In genomic region chr1:223142795-223143759, GRCh38 we compare ENCODE assay signal across 8 cellular contexts. TPM values are rescaled to one million over a fixed set of nuclear protein-coding genes. Genes with fewer than 3 reads are reported as not detected.
A peak's percentile ranks its signal among the peaks of the same experiment; 100 is the strongest.
DNase-seq lines count a peak whose midpoint lies in the region; ATAC-seq, FAIRE-seq and TF ChIP-seq lines count a peak whose summit lies in the region.

TLR5 (minus strand) TSS chr1:223143248; CDS start chr1:223113031, 30,217 bp downstream.

- H3K9me3 ChIP-seq in A549 (no peaks in the 10 kb centered on the region), kidney (ENCODE audit: control insufficient read depth in 1 of 2, low read length in 2 of 2) (no peaks in the 10 kb centered on the region)

- H3K36me3 Mint-ChIP-seq in WTC11 = no peaks in the 10 kb centered on the region

- peaks cover 48% of the 10 kb centered on the region for H3K27me3 Mint-ChIP-seq in WTC11 (ENCODE audit: low read depth)

- 35% methylated on average over 18 of the region's 65 CpGs for WGBS in A549 (ENCODE audit: missing lambda C conversion rate)

- peak within 1 kb of the TSS; percentile 73 for H3K4me2 ChIP-seq in A549

- peaks cover 6% of the 10 kb centered on the region; the same call in 1 of the 3 replicates for H3K4me1 ChIP-seq in A549
- peaks cover 10 to 18% of the 10 kb centered on the region in 2 donors for H3K4me1 ChIP-seq in kidney (ENCODE audit: control insufficient read depth in 1 of 2, insufficient read depth in 1 of 2, low read depth in 1 of 2, low read length in 2 of 2)

- H3K4me1 Mint-ChIP-seq in WTC11 = peaks cover 20% of the 10 kb centered on the region

- TF ChIP-seq EP300 in A549 (IDR thresholded peaks at IDR 0.05) = no peak

- H3K27ac ChIP-seq in A549 (peak within 1 kb of the TSS; percentile 61 to 82), kidney (ENCODE audit: low read depth in 2 of 2, low read length in 2 of 2) (peak within 1 kb of the TSS; percentile 53 to 67)

- peaks cover 19% of the 10 kb centered on the region for H3K9me3 Mint-ChIP-seq in WTC11

- H3K9ac ChIP-seq in kidney (ENCODE audit: low read length in 2 of 2) = peak within 1 kb of the TSS; percentile 55 to 69

- no peaks in the 10 kb centered on the region for H3K36me3 ChIP-seq in bronchial epithelial cell (ENCODE audit: control insufficient read depth, insufficient read depth, low read length)
- no peaks in the 10 kb centered on the region for H3K36me3 ChIP-seq in kidney (ENCODE audit: control insufficient read depth in 1 of 2, insufficient read depth in 2 of 2, low read length in 2 of 2)

- peak; percentile 46 for TF ChIP-seq POLR2A in A549 (IDR thresholded peaks at IDR 0.05; ENCODE audit: low read length)

- H3K4me3 ChIP-seq in A549 (peak within 1 kb of the TSS; percentile 48), bronchial epithelial cell (ENCODE audit: low read depth, low read length) (peak within 1 kb of the TSS; percentile 47), kidney (ENCODE audit: low read length in 2 of 2) (peak within 1 kb of the TSS; percentile 66 to 69)

- DNase-seq in A549 (ENCODE audit: low read depth in 1 of 2, low spot score in 1 of 2) = peak; percentile 71 to 85
- DNase-seq in NCI-H2107 treated with DMSO at 0.1 percent for 48 hours (lab: John Stamatoyannopoulos, UW; ENCODE audit: unreplicated experiment) = peak; percentile 54
- peak; percentile 87 for DNase-seq in WTC11 (ENCODE audit: low spot score)
- peak; percentile 51 for DNase-seq in bronchial epithelial cell (ENCODE audit: low read depth)
- DNase-seq in kidney = peak; percentile 95
- peak; percentile 93 for DNase-seq in stimulated activated CD4-positive, alpha-beta T cell treated with anti-CD3 and anti-CD28 coated beads, Interleukin-15, amount 100 ng/mL, for 24 hours

- no peaks in the 10 kb centered on the region for H3K27me3 ChIP-seq in bronchial epithelial cell (ENCODE audit: control insufficient read depth, insufficient read depth, low read length)

- TF ChIP-seq RAD21 in A549 (conservative IDR thresholded peaks at IDR 0.05 in 1 of 2, IDR thresholded peaks at IDR 0.05 in 1 of 2) = peak; percentile 1 to 56; a peak in 2 of 5 replicates

- ATAC-seq in A549 (peak; percentile 88 to 96), GM18517 (IDR thresholded peaks at IDR 0.05; ENCODE audit: unreplicated experiment) (peak; percentile 80), HG03064 (IDR thresholded peaks at IDR 0.05; ENCODE audit: low read depth, unreplicated experiment) (peak; percentile 86), WTC11 (peak; percentile 92)

- CTCF ChIA-PET in A549 (lab: Yijun Ruan, JAX) = interaction anchor here (0.8 to 4.4 kb wide), 17 partner anchors 7 to 557 kb away, joined by 3 to 29 read pairs (median 4); no protein-coding TSS in a partner anchor
- CTCF ChIA-PET in WTC11 (lab: Charles Lee) = interaction anchor here (0.6 to 3.8 kb wide), 22 partner anchors 9 to 1324 kb away, joined by 3 to 47 read pairs (median 4); no protein-coding TSS in a partner anchor

- FAIRE-seq in A549 (lab: Jason Lieb, UNC) (no peak), bronchial epithelial cell (lab: Jason Lieb, UNC) (no peak), kidney (lab: Jason Lieb, UNC) (no peak)

- H3K27ac Mint-ChIP-seq in WTC11 = no peak within 1 kb of the TSS

- intact Hi-C loops in kidney (cut with DNase I) = no loop called here

- POLR2A ChIA-PET in A549 (lab: Yijun Ruan, JAX) (interaction anchor here (0.9 kb wide), 1 partner anchor 9 kb away, joined by 4 read pairs; no protein-coding TSS in a partner anchor), WTC11 (lab: Charles Lee) (interaction anchor here (1.3 kb wide), 1 partner anchor 221 kb away, joined by 6 read pairs; the partner anchor contains the start of gene SUSD4)

- TF ChIP-seq CTCF in A549 (IDR thresholded peaks at IDR 0.05) (peak; percentile 82), WTC11 (IDR thresholded peaks at IDR 0.05) (peak; percentile 50), bronchial epithelial cell (IDR thresholded peaks at IDR 0.05; ENCODE audit: insufficient read depth, low read length, severe bottlenecking) (peak; percentile 89), kidney (IDR thresholded peaks at IDR 0.05; ENCODE audit: borderline replicate concordance, extremely low read depth, insufficient read depth) (peak; percentile 33)

- H3K4me3 Mint-ChIP-seq in WTC11 = peak within 1 kb of the TSS; percentile 68

TF ChIP-seq in A549, 52 proteins besides CTCF, POLR2A, EP300 and RAD21 (continues in another document):
- peak; percentile 66; the same call in 1 of the 2 replicates for TF ChIP-seq MAX (IDR thresholded peaks at IDR 0.05)
- no peak for TF ChIP-seq FOSL2 (IDR thresholded peaks at IDR 0.05)
- no peak for TF ChIP-seq FOSL2 (CRISPR knock-in tag; IDR thresholded peaks at IDR 0.05)
- no peak for TF ChIP-seq USF2 (IDR thresholded peaks at IDR 0.05)
- TF ChIP-seq SMC3 (IDR thresholded peaks at IDR 0.05) = peak; percentile 67
- peak; percentile 42; the same call in 1 of the 2 replicates for TF ChIP-seq E2F6 (IDR thresholded peaks at IDR 0.05; ENCODE audit: borderline replicate concordance, low read depth)

TF ChIP-seq in WTC11, 78 proteins besides CTCF, POLR2A, EP300 and RAD21 (continues in another document):
- TF ChIP-seq ELF4 (CRISPR knock-in tag; IDR thresholded peaks at IDR 0.05; ENCODE audit: low read depth) (no peak), CDX4 (CRISPR knock-in tag; IDR thresholded peaks at IDR 0.05; ENCODE audit: borderline replicate concordance) (no peak), ZNF423 (CRISPR knock-in tag; IDR thresholded peaks at IDR 0.05) (peak; percentile 90), NFATC4 (CRISPR knock-in tag; IDR thresholded peaks at IDR 0.05) (no peak), STAT6 (CRISPR knock-in tag; conservative IDR thresholded peaks at IDR 0.05; ENCODE audit: low read depth) (no peak), ATF3 (CRISPR knock-in tag; conservative IDR thresholded peaks at IDR 0.05) (0 out of 2 replicates have a peak, but pooled peaks have one; percentile 52), ZNF425 (CRISPR knock-in tag; conservative IDR thresholded peaks at IDR 0.05) (no peak), KAT7 (CRISPR knock-in tag; IDR thresholded peaks at IDR 0.05; ENCODE audit: borderline replicate concordance) (0 out of 2 replicates have a peak, but pooled peaks have one; percentile 66), ZNF121 (CRISPR knock-in tag; IDR thresholded peaks at IDR 0.05) (no peak), TEAD4 (CRISPR knock-in tag; IDR thresholded peaks at IDR 0.05) (peak; percentile 67; the same call in 1 of the 2 replicates)

RNA-seq across cellular contexts. Expression of gene TLR5, which starts in this region (rescaled TPM):
- polyA plus RNA-seq in A549 (2011; rRNA removed) (1.3 and 1.8 TPM in 2 replicates), A549 (2017; fragmentation: RNase III; extraction: RNeasy Plus Mini Kit Qiagen cat#74134 plus additional on column Dnase treatment) (0.22 to 0.46 TPM (median 0.34 TPM) in 3 replicates), kidney (ENCODE audit: insufficient read depth, low read depth, low replicate concordance) (3.7 TPM)
- polyA plus RNA-seq in A549 (2012; cell fraction: cytosol; rRNA removed) = 0.04 and 0.24 TPM in 2 replicates
- polyA plus RNA-seq in A549 (2012; cell fraction: nucleus; rRNA removed) = 0.40 and 1.1 TPM in 2 replicates
- 1.5 and 2.3 TPM in 2 replicates for polyA minus RNA-seq in A549 (2011; rRNA and poly(A)+ RNA removed)
- total RNA-seq in WTC11 (2021) (0.46 to 1.1 TPM (median 0.73 TPM) in 3 replicates), bronchial epithelial cell (0.79 and 2.2 TPM in 2 replicates), kidney (31.3 TPM)

Comparison
In these comparisons a context has a peak if more than half of its experiments do, and no peak if none do; other contexts are left out.
1. Peak in every context shown above with its lines: DNase-seq, ATAC-seq, H3K4me3 ChIP-seq and H3K27ac ChIP-seq.
2. RNA of gene TLR5 (total RNA-seq): 31.3 TPM in kidney (single experiment); 0.79 to 2.2 TPM in bronchial epithelial cell and 0.46 to 1.1 TPM in WTC11; every median in the first group is over 10 times any median in the second.
3. CTCF ChIP-seq: peak in every context shown above with its lines; median percentile 89 in bronchial epithelial cell; 82 in A549; 50 in WTC11; 33 in kidney.